11 cellular contexts compared by ENCODE assay signal in genomic region chr1:152495066-152495675, GRCh38. TPM values are rescaled to one million over a fixed set of nuclear protein-coding genes. Genes with fewer than 3 reads are reported as not detected.
DNase-seq lines count a peak whose midpoint lies in the region; ATAC-seq and TF ChIP-seq lines count a peak whose summit lies in the region.
"Had no signal": no experiment of that assay in that cellular context is flagged by ENCODE, and none has a peak within 500 bp of the region (broad histone marks: within the 10 kb centered on the region; RNA-seq: fewer than 3 reads in every experiment).

No MANE protein-coding gene starts in this region.

- H3K36me3 ChIP-seq in IMR-90 (ENCODE audit: control insufficient read depth, insufficient read depth, low read length) (no peaks in the 10 kb centered on the region), aorta (ENCODE audit: control insufficient read depth in 1 of 2, insufficient read depth in 2 of 2, low read length in 1 of 2) (no peaks in the 10 kb centered on the region)
- H3K36me3 ChIP-seq: adrenal gland, neutrophil had no signal

- H2BK15ac ChIP-seq in IMR-90 (ENCODE audit: low read depth, low read length) = no peak overlapping the region

- no peak overlapping the region for H3K14ac ChIP-seq in IMR-90 (replicated peaks; ENCODE audit: low read depth, low read length)

- no peak for TF ChIP-seq POLR2A in IMR-90 (IDR thresholded peaks at IDR 0.05; ENCODE audit: low read depth, low read length)

- no peak overlapping the region for H3K4ac ChIP-seq in IMR-90 (ENCODE audit: low read depth, low read length)

- no peaks in the 10 kb centered on the region for H3K9me3 ChIP-seq in IMR-90 (ENCODE audit: control insufficient read depth, insufficient read depth, low read length)
- no peaks in the 10 kb centered on the region for H3K9me3 ChIP-seq in aorta (ENCODE audit: control insufficient read depth, low read length)
- H3K9me3 ChIP-seq: adrenal gland, neutrophil had no signal

- H3K23ac ChIP-seq in IMR-90 (ENCODE audit: low read depth, low read length) = no peak overlapping the region

- H2BK20ac ChIP-seq in IMR-90 (ENCODE audit: low read depth, low read length) = no peak overlapping the region

- H3K4me2 ChIP-seq in IMR-90 (ENCODE audit: low read depth, low read length) = no peak overlapping the region

- no peak overlapping the region for H4K8ac ChIP-seq in IMR-90 (ENCODE audit: low read depth in 2 of 2, low read length in 2 of 2)

- no peak for ATAC-seq in IMR-90 (ENCODE audit: low read depth)
- no peak for ATAC-seq in aorta (ENCODE audit: low FRiP score)
- no peak for ATAC-seq in HG02840 (IDR thresholded peaks at IDR 0.05; ENCODE audit: low FRiP score, unreplicated experiment)

- dilution Hi-C loops in IMR-90 (cut with HindIII; ENCODE audit: low sequenced_read_pairs, unreplicated experiment) = no loop called here

- no TSS peak for BruUV-seq in IMR-90 (replicated peaks; lab: Mats Ljungman, UMichigan)

- H3K56ac ChIP-seq in IMR-90 (ENCODE audit: extremely low read depth, insufficient read depth, low read length) = no peak overlapping the region

- no peaks in the 10 kb centered on the region for H3K9me1 ChIP-seq in IMR-90 (ENCODE audit: insufficient read depth, low read length)

- H2AK5ac ChIP-seq in IMR-90 (ENCODE audit: low read depth, low read length) = no peak overlapping the region

- intact Hi-C loops in IMR-90 (cut with micrococcal nuclease) = no loop called here
- intact Hi-C loops in aorta (cut with DNase I) = no loop called here

- no peaks in the 10 kb centered on the region for H4K20me1 ChIP-seq in IMR-90 (ENCODE audit: insufficient read depth, low read length)

- no peaks in the 10 kb centered on the region for H3K79me1 ChIP-seq in IMR-90 (ENCODE audit: low read depth in 1 of 2, low read length in 2 of 2)

- no peaks in the 10 kb centered on the region for H3K27me3 ChIP-seq in IMR-90 (ENCODE audit: control insufficient read depth, insufficient read depth, low read length)
- H3K27me3 ChIP-seq in aorta (ENCODE audit: control insufficient read depth in 1 of 2, insufficient read depth in 2 of 2, low read length in 1 of 2) = no peaks in the 10 kb centered on the region
- H3K27me3 ChIP-seq: adrenal gland, neutrophil had no signal

- H2BK120ac ChIP-seq in IMR-90 (ENCODE audit: low read depth, low read length) = no peak overlapping the region

- H2BK5ac ChIP-seq in IMR-90 (ENCODE audit: low read depth, low read length, poor library complexity, severe bottlenecking) = no peak overlapping the region

- no CpG with 5 or more reads among the region's 4 CpGs for WGBS in IMR-90 (ENCODE audit: extremely low coverage in 2 of 2, insufficient read length in 1 of 2), 2 experiments
- WGBS in aorta, 2 donors = 30 to 33% methylated on average over 4 of the region's 4 CpGs

- DNase-seq in activated CD4-positive, alpha-beta T cell treated with anti-CD3 and anti-CD28 coated beads for 48 hours = peak; percentile 47
- no peak for DNase-seq in activated CD4-positive, alpha-beta T cell treated with anti-CD3 and anti-CD28 coated beads, Interleukin-2, amount 50 U/mL, for 1 hour
- DNase-seq in IMR-90 (no peak), lung microvascular endothelial cell (ENCODE audit: low read depth in 2 of 2) (peak; percentile 67 to 68), aorta (no peak), amniotic stem cell (lab: John Stamatoyannopoulos, UW) (no peak)

- POLR2A ChIA-PET in IMR-90 (lab: Charles Lee; ENCODE audit: unreplicated experiment) = no interaction called here

- no peak overlapping the region for H2AK9ac ChIP-seq in IMR-90 (replicated peaks; ENCODE audit: low read depth, low read length, poor library complexity)

- H3K18ac ChIP-seq in IMR-90 (ENCODE audit: low read depth, low read length) = no peak overlapping the region

- no peak overlapping the region for H4K91ac ChIP-seq in IMR-90 (ENCODE audit: insufficient read depth, low read depth, low read length)

- H3K4me3 ChIP-seq in IMR-90 (ENCODE audit: insufficient read depth, low read depth, low read length) = no peak overlapping the region
- H3K4me3 ChIP-seq in aorta (ENCODE audit: low read length in 2 of 2) = no peak overlapping the region
- H3K4me3 ChIP-seq: adrenal gland had no signal

- H3K27ac ChIP-seq in IMR-90 (ENCODE audit: insufficient read depth, low read length) (no peak overlapping the region), VCaP (no peak overlapping the region), aorta (ENCODE audit: low read depth in 1 of 2, low read length in 2 of 2) (no peak overlapping the region)
- H3K27ac ChIP-seq: adrenal gland, neutrophil had no signal

- CTCF ChIA-PET in IMR-90 (lab: Yijun Ruan, JAX) = no interaction called here

- TF ChIP-seq CTCF in IMR-90 (conservative IDR thresholded peaks at IDR 0.05; ENCODE audit: low read depth, low read length) (peak; percentile 40), VCaP (conservative IDR thresholded peaks at IDR 0.05) (peak; percentile 60)

- no peak overlapping the region for H2AFZ ChIP-seq in IMR-90 (replicated peaks; ENCODE audit: low read length, poor library complexity)

- H3K4me1 ChIP-seq in IMR-90 (ENCODE audit: control insufficient read depth, insufficient read depth, low read length) = no peaks in the 10 kb centered on the region
- no peaks in the 10 kb centered on the region for H3K4me1 ChIP-seq in aorta (ENCODE audit: control insufficient read depth in 1 of 2, insufficient read depth in 2 of 2, low read length in 2 of 2)
- H3K4me1 ChIP-seq: adrenal gland had no signal

- H4K5ac ChIP-seq in IMR-90 (ENCODE audit: low read depth, low read length) = no peak overlapping the region

- TF ChIP-seq RAD21 in IMR-90 (IDR thresholded peaks at IDR 0.05; ENCODE audit: low read length) = no peak

- in situ Hi-C loops in IMR-90 (cut with MboI; ENCODE audit: low sequenced_read_pairs) = no loop called here

- no peak overlapping the region for H3K9ac ChIP-seq in IMR-90 (ENCODE audit: low read depth, low read length)

TF ChIP-seq in IMR-90, 13 proteins besides CTCF, POLR2A, EP300 and RAD21:
- TF ChIP-seq RCOR1 (IDR thresholded peaks at IDR 0.05; ENCODE audit: insufficient replicate concordance, low read length) (no peak), ELK1 (IDR thresholded peaks at IDR 0.05; ENCODE audit: borderline replicate concordance, low read depth, low read length) (no peak), SMC3 (IDR thresholded peaks at IDR 0.05; ENCODE audit: low read depth, low read length) (0 out of 2 replicates have a peak, but pooled peaks have one; percentile 6), FOS (IDR thresholded peaks at IDR 0.05; ENCODE audit: low read depth, low read length) (no peak), RFX5 (IDR thresholded peaks at IDR 0.05; ENCODE audit: low read depth, low read length) (no peak), MAFK (IDR thresholded peaks at IDR 0.05; ENCODE audit: low read depth, low read length) (no peak)

RNA-seq across cellular contexts. Expression of gene LCE5A, which starts 15.4 kb away (rescaled TPM):
- not detected in 2 replicates for total RNA-seq in IMR-90 (2012; rRNA removed)
- not detected in 2 replicates for polyA plus RNA-seq in IMR-90 (2012; rRNA removed)
- polyA plus RNA-seq in IMR-90 (2012; cell fraction: cytosol; rRNA removed) = not detected in 2 replicates
- polyA plus RNA-seq in IMR-90 (2012; cell fraction: nucleus; rRNA removed; ENCODE audit: low replicate concordance) = not detected in 2 replicates
- total RNA-seq in lung microvascular endothelial cell = not detected in 2 replicates
- not detected for total RNA-seq in aorta
- polyA plus RNA-seq in aorta = under 1 TPM in 1 of 2 donors, not detected in 1; 0.15 TPM
- total RNA-seq: adrenal gland, urinary bladder had no signal
- polyA plus RNA-seq: adrenal gland, urinary bladder had no signal

RNA-seq across cellular contexts. Expression of gene CRCT1, which starts 19.1 kb away (rescaled TPM):
- not detected in 2 replicates for total RNA-seq in IMR-90 (2012; rRNA removed)
- not detected in 2 replicates for polyA plus RNA-seq in IMR-90 (2012; rRNA removed)
- not detected in 2 replicates for polyA plus RNA-seq in IMR-90 (2012; cell fraction: cytosol; rRNA removed)
- polyA plus RNA-seq in IMR-90 (2012; cell fraction: nucleus; rRNA removed; ENCODE audit: low replicate concordance) = not detected in 2 replicates
- not detected in 2 replicates for total RNA-seq in lung microvascular endothelial cell
- not detected for total RNA-seq in aorta
- 1 to 10 TPM in 1 of 2 donors, under 1 TPM in 1; 0.18 to 1.1 TPM for polyA plus RNA-seq in aorta
- total RNA-seq: adrenal gland, urinary bladder had no signal
- polyA plus RNA-seq: adrenal gland, urinary bladder had no signal

Comparison
In these comparisons a context has a peak if more than half of its experiments do, and no peak if none do; other contexts are left out.
1. DNase-seq: peak in activated CD4-positive, alpha-beta T cell treated with anti-CD3 and anti-CD28 coated beads for 48 hours (single experiment) and lung microvascular endothelial cell (2 of 2); none in activated CD4-positive, alpha-beta T cell treated with anti-CD3 and anti-CD28 coated beads, Interleukin-2, amount 50 U/mL, for 1 hour (single experiment), IMR-90 (single experiment), aorta (0 of 2) and amniotic stem cell (single experiment).